ENCODE assay signal across 8 cellular contexts in genomic region chr2:160224060-160224459, GRCh38. TPM values are rescaled to one million over a fixed set of nuclear protein-coding genes. Genes with fewer than 3 reads are reported as not detected.
DNase-seq lines count a peak whose midpoint lies in the region; ATAC-seq and TF ChIP-seq lines count a peak whose summit lies in the region.

No MANE protein-coding gene starts in this region.

- in situ Hi-C loops in transverse colon (cut with MboI; ENCODE audit: low pct_ligation_motif_present in 1 of 4, low pct_unique_long_range_greater_than_20kb in 1 of 4, low sequenced_read_pairs in 3 of 4), result no loop called here

- no peak for TF ChIP-seq POLR2A in transverse colon (IDR thresholded peaks at IDR 0.05)

- no peak overlapping the region for H3K9ac ChIP-seq in BLaER1 treated with 17β-estradiol and CSF1 and Interleukin-3, amounts not matched to agents 10 nM and 100 nM

- H3K4me1 ChIP-seq in BLaER1 treated with 17β-estradiol and CSF1 and Interleukin-3, amounts not matched to agents 10 nM and 100 nM, result peaks cover 0 to 16% (median 10%) of the 10 kb centered on the region in 10 experiments; a peak in 10 of 20 replicates
- H3K4me1 ChIP-seq in transverse colon, result peaks cover 26 to 49% (median 41%) of the 10 kb centered on the region in 4 donors

- intact Hi-C loops in transverse colon (cut with DNase I; ENCODE audit: low total_unique reads), result no loop called here

- DNase-seq in T-helper 22 cell (ENCODE audit: low read depth) (peak; percentile 20), fibroblast of the conjunctiva (ENCODE audit: low read depth) (peak; percentile 85), transverse colon (no peak), HuH-7.5 (ENCODE audit: low spot score) (no peak)
- DNase-seq in stimulated activated CD8-positive, alpha-beta memory T cell treated with anti-CD3 and anti-CD28 coated beads, Interleukin-4, amount 100 ng/mL, for 48 hours, result no peak

- H3K36me3 ChIP-seq in BLaER1 treated with 17β-estradiol and CSF1 and Interleukin-3, amounts not matched to agents 10 nM and 100 nM, result no peaks in the 10 kb centered on the region
- no peaks in the 10 kb centered on the region for H3K36me3 ChIP-seq in transverse colon

- peak overlapping the region in 6 of 11 experiments; percentile 6 to 59 (median 35); a peak in 11 of 22 replicates for H3K4me2 ChIP-seq in BLaER1 treated with 17β-estradiol and CSF1 and Interleukin-3, amounts not matched to agents 10 nM and 100 nM

- no peak overlapping the region for H3K4me3 ChIP-seq in BLaER1 treated with 17β-estradiol and CSF1 and Interleukin-3, amounts not matched to agents 10 nM and 100 nM
- no peak overlapping the region for H3K4me3 ChIP-seq in transverse colon

- no peaks in the 10 kb centered on the region for H3K27me3 ChIP-seq in BLaER1 treated with 17β-estradiol and CSF1 and Interleukin-3, amounts not matched to agents 10 nM and 100 nM
- no peaks in the 10 kb centered on the region for H3K27me3 ChIP-seq in transverse colon

- H4K20me1 ChIP-seq in BLaER1 treated with 17β-estradiol and CSF1 and Interleukin-3, amounts not matched to agents 10 nM and 100 nM, result no peaks in the 10 kb centered on the region

- H3K27ac ChIP-seq in BLaER1 treated with 17β-estradiol and CSF1 and Interleukin-3, amounts not matched to agents 10 nM and 100 nM, result no peak overlapping the region
- H3K27ac ChIP-seq in transverse colon, result peak overlapping the region in 3 of 4 donors; percentile 79 to 89 (median 84)

- no peaks in the 10 kb centered on the region for H3K9me3 ChIP-seq in BLaER1 treated with 17β-estradiol and CSF1 and Interleukin-3, amounts not matched to agents 10 nM and 100 nM (replicated peaks in 1 of 11)
- H3K9me3 ChIP-seq in transverse colon, result no peaks in the 10 kb centered on the region

- ATAC-seq in GM19035 (IDR thresholded peaks at IDR 0.05; ENCODE audit: unreplicated experiment) (peak; percentile 93), HG03066 (IDR thresholded peaks at IDR 0.05; ENCODE audit: low read depth, unreplicated experiment) (peak; percentile 95)

- no peak for TF ChIP-seq EP300 in transverse colon (IDR thresholded peaks at IDR 0.05; ENCODE audit: low read depth)

- WGBS in transverse colon (ENCODE audit: low coverage in 1 of 2), 2 donors, result 39 to 46% methylated on average over 3 of the region's 3 CpGs

- TF ChIP-seq CTCF in transverse colon (IDR thresholded peaks at IDR 0.05), result no peak

RNA-seq across cellular contexts. Expression of gene ITGB6, which starts 24.0 kb away (rescaled TPM):
- total RNA-seq in transverse colon, result 10 to 100 TPM in 3 of 4 donors, 1 to 10 TPM in 1; 7.6 to 28.8 (median 20.2) TPM

Comparison
In these comparisons a context has a peak if more than half of its experiments do, and no peak if none do; other contexts are left out.
1. H3K27ac ChIP-seq: peak in transverse colon (3 of 4); none in BLaER1 treated with 17β-estradiol and CSF1 and Interleukin-3, amounts not matched to agents 10 nM and 100 nM (0 of 11).
2. DNase-seq: peak in T-helper 22 cell (single experiment) and fibroblast of the conjunctiva (single experiment); none in transverse colon (single experiment), HuH-7.5 (single experiment) and stimulated activated CD8-positive, alpha-beta memory T cell treated with anti-CD3 and anti-CD28 coated beads, Interleukin-4, amount 100 ng/mL, for 48 hours (single experiment).